In genomic region chr3:9946112-9947024, GRCh38 we compare ENCODE assay signal across 8 cellular contexts. TPM values are rescaled to one million over a fixed set of nuclear protein-coding genes. Genes with fewer than 3 reads are reported as not detected.
DNase-seq lines count a peak whose midpoint lies in the region; ATAC-seq and TF ChIP-seq lines count a peak whose summit lies in the region.

No MANE protein-coding gene starts in this region.

- H3K9ac ChIP-seq in endodermal cell (ENCODE audit: extremely low read depth, low read length, poor library complexity, severe bottlenecking) (peak overlapping the region; percentile 25), mesendoderm (ENCODE audit: low read length) (peak overlapping the region; percentile 84)

- TF ChIP-seq CTCF in BE2C (IDR thresholded peaks at IDR 0.05; ENCODE audit: low read depth, low read length) (peak; percentile 49), HFF-Myc (IDR thresholded peaks at IDR 0.05; ENCODE audit: low read depth, low read length, missing control alignments) (peak; percentile 73), endodermal cell (conservative IDR thresholded peaks at IDR 0.05) (peak; percentile 88)

- H3K4me3 ChIP-seq in BE2C (ENCODE audit: low read depth, low read length) = peak overlapping the region; percentile 71
- peak overlapping the region; percentile 58 for H3K4me3 ChIP-seq in HFF-Myc (replicated peaks; ENCODE audit: low read depth, low read length)
- H3K4me3 ChIP-seq in endodermal cell (ENCODE audit: low read length) = peak overlapping the region; percentile 79
- H3K4me3 ChIP-seq in mesendoderm (ENCODE audit: low read length) = peak overlapping the region; percentile 53

- H3K23ac ChIP-seq in mesendoderm (ENCODE audit: low read length) = peak overlapping the region; percentile 15

- no peaks in the 10 kb centered on the region for H3K9me3 Mint-ChIP-seq in endodermal cell

- H3K4me2 ChIP-seq in mesendoderm (ENCODE audit: low read length) = peak overlapping the region; percentile 80

- H3K4me1 Mint-ChIP-seq in endodermal cell = no peaks in the 10 kb centered on the region

- H2BK120ac ChIP-seq in mesendoderm (ENCODE audit: low read depth, low read length) = no peak overlapping the region

- DNase-seq in BE2C (peak; percentile 89), HFF-Myc (ENCODE audit: extremely low read depth, low read depth) (no peak), NCI-H748 treated with DMSO at 0.1 percent for 48 hours (lab: John Stamatoyannopoulos, UW) (peak; percentile 66), endodermal cell (peak; percentile 95), mesendoderm (peak; percentile 93)
- peak; percentile 86 for DNase-seq in activated CD8-positive, alpha-beta memory T cell treated with anti-CD3 and anti-CD28 coated beads, Interleukin-2, amount 50 U/mL, for 48 hours
- peak; percentile 60 to 76 (median 70) for DNase-seq in stimulated activated CD4-positive, alpha-beta T cell treated with anti-CD3 and anti-CD28 coated beads, TNF-alpha, amount 100 ng/mL, for 48 hours (ENCODE audit: low read depth in 3 of 3)

- ATAC-seq in HG03521 (IDR thresholded peaks at IDR 0.05; ENCODE audit: unreplicated experiment) = no peak

- peaks cover 8% of the 10 kb centered on the region for H3K27me3 Mint-ChIP-seq in endodermal cell (ENCODE audit: insufficient read depth)

- H2BK15ac ChIP-seq in mesendoderm (replicated peaks; ENCODE audit: low read depth) = no peak overlapping the region

- H3K36me3 ChIP-seq in BE2C = no peaks in the 10 kb centered on the region
- no peaks in the 10 kb centered on the region for H3K36me3 ChIP-seq in endodermal cell (ENCODE audit: control insufficient read depth, insufficient read depth, low read length)
- H3K36me3 ChIP-seq in mesendoderm (ENCODE audit: control insufficient read depth, insufficient read depth, low read length) = no peaks in the 10 kb centered on the region

- H2BK5ac ChIP-seq in mesendoderm (ENCODE audit: low read length) = no peak overlapping the region

- H2AK5ac ChIP-seq in mesendoderm (ENCODE audit: low read length) = no peak overlapping the region

- H3K27ac ChIP-seq in endodermal cell (ENCODE audit: low read depth, low read length) (no peak overlapping the region), mesendoderm (ENCODE audit: low read depth, low read length) (peak overlapping the region; percentile 18)

- no peak overlapping the region for H4K5ac ChIP-seq in mesendoderm (ENCODE audit: low read length)

- H3K18ac ChIP-seq in mesendoderm (ENCODE audit: low read length) = peak overlapping the region; percentile 30

- H3K4me3 Mint-ChIP-seq in endodermal cell = peak overlapping the region; percentile 64

- no peaks in the 10 kb centered on the region for H3K4me1 ChIP-seq in BE2C
- no peaks in the 10 kb centered on the region for H3K4me1 ChIP-seq in endodermal cell (ENCODE audit: control insufficient read depth, insufficient read depth, low read length)
- H3K4me1 ChIP-seq in mesendoderm (ENCODE audit: control insufficient read depth, low read depth, low read length) = no peaks in the 10 kb centered on the region

- H3K79me1 ChIP-seq in mesendoderm (ENCODE audit: low read length) = no peaks in the 10 kb centered on the region

- H3K79me2 ChIP-seq in mesendoderm (ENCODE audit: control insufficient read depth, insufficient read depth, low read length) = no peaks in the 10 kb centered on the region

- H3K27me3 ChIP-seq in BE2C = no peaks in the 10 kb centered on the region
- H3K27me3 ChIP-seq in endodermal cell (ENCODE audit: control insufficient read depth, insufficient read depth, low read length, poor library complexity, severe bottlenecking) = no peaks in the 10 kb centered on the region
- no peaks in the 10 kb centered on the region for H3K27me3 ChIP-seq in mesendoderm (ENCODE audit: insufficient read depth, low read length, poor library complexity)

- no peak overlapping the region for H4K8ac ChIP-seq in mesendoderm (ENCODE audit: low read depth, low read length)

- peak overlapping the region; percentile 90 for H3K56ac ChIP-seq in mesendoderm (ENCODE audit: low read length)

- H3K9me3 ChIP-seq in BE2C (no peaks in the 10 kb centered on the region), endodermal cell (ENCODE audit: control insufficient read depth, low read length) (no peaks in the 10 kb centered on the region)

- H3K27ac Mint-ChIP-seq in endodermal cell = no peak overlapping the region

- peaks cover 19% of the 10 kb centered on the region for H3K36me3 Mint-ChIP-seq in endodermal cell (ENCODE audit: low read depth)

- no peak overlapping the region for H3K4ac ChIP-seq in mesendoderm (ENCODE audit: low read depth, low read length)

- WGBS in endodermal cell (ENCODE audit: insufficient coverage in 1 of 2, insufficient read length in 1 of 2), 2 experiments = 12 to 24% methylated on average over 44 to 90 of the region's 90 CpGs
- WGBS in mesendoderm (ENCODE audit: extremely low coverage, insufficient coverage, low lambda C conversion rate) = no CpG with 5 or more reads among the region's 90 CpGs

RNA-seq across cellular contexts. Expression of gene PRRT3, which starts 5.8 kb away (rescaled TPM):
- 3.5 TPM for polyA plus RNA-seq in BE2C (2012; ENCODE audit: insufficient read depth, insufficient read length, low read depth)
- 10 to 100 TPM in 1 of 2 donors, 1 to 10 TPM in 1; 7.4 to 11.3 TPM for total RNA-seq in endodermal cell
- polyA plus RNA-seq in endodermal cell (2013, experiment 1 of 2) = 6.6 TPM
- polyA plus RNA-seq in endodermal cell (2013, experiment 2 of 2) = 5.5 TPM
- 2.7 TPM for polyA plus RNA-seq in mesendoderm (2013, experiment 1 of 2)
- 2.6 TPM for polyA plus RNA-seq in mesendoderm (2013, experiment 2 of 2)

RNA-seq across cellular contexts. Expression of gene CRELD1, which starts 12.7 kb away (rescaled TPM):
- polyA plus RNA-seq in BE2C (2012; ENCODE audit: insufficient read depth, insufficient read length, low read depth) = 45.8 TPM
- total RNA-seq in endodermal cell = 10 to 100 TPM; 35.7 to 43.2 TPM
- 36.2 TPM for polyA plus RNA-seq in endodermal cell (2013, experiment 1 of 2)
- polyA plus RNA-seq in endodermal cell (2013, experiment 2 of 2) = 33.2 TPM
- 2.8 TPM for polyA plus RNA-seq in mesendoderm (2013, experiment 1 of 2)
- polyA plus RNA-seq in mesendoderm (2013, experiment 2 of 2) = 3.3 TPM

RNA-seq across cellular contexts. Expression of gene IL17RC, which starts 29.5 kb away (rescaled TPM):
- 6.3 TPM for polyA plus RNA-seq in BE2C (2012; ENCODE audit: insufficient read depth, insufficient read length, low read depth)
- total RNA-seq in endodermal cell = 10 to 100 TPM; 15.7 to 19.0 TPM
- polyA plus RNA-seq in endodermal cell (2013, experiment 1 of 2) = 10.4 TPM
- 11.9 TPM for polyA plus RNA-seq in endodermal cell (2013, experiment 2 of 2)
- 4.5 TPM for polyA plus RNA-seq in mesendoderm (2013, experiment 1 of 2)
- polyA plus RNA-seq in mesendoderm (2013, experiment 2 of 2) = 4.7 TPM

RNA-seq across cellular contexts. Expression of gene EMC3, which starts 40.3 kb away (rescaled TPM):
- polyA plus RNA-seq in BE2C (2012; ENCODE audit: insufficient read depth, insufficient read length, low read depth) = 54.7 TPM
- 10 to 100 TPM; 35.6 to 45.3 TPM for total RNA-seq in endodermal cell
- polyA plus RNA-seq in endodermal cell (2013, experiment 1 of 2) = 67.0 TPM
- polyA plus RNA-seq in endodermal cell (2013, experiment 2 of 2) = 56.8 TPM
- 29.5 TPM for polyA plus RNA-seq in mesendoderm (2013, experiment 1 of 2)
- polyA plus RNA-seq in mesendoderm (2013, experiment 2 of 2) = 27.8 TPM

RNA-seq across cellular contexts. Expression of gene IL17RE, which starts 43.7 kb away (rescaled TPM):
- 2.9 TPM for polyA plus RNA-seq in BE2C (2012; ENCODE audit: insufficient read depth, insufficient read length, low read depth)
- total RNA-seq in endodermal cell = 1 to 10 TPM; 1.2 to 1.6 TPM
- polyA plus RNA-seq in endodermal cell (2013, experiment 1 of 2) = 0.85 TPM
- 0.75 TPM for polyA plus RNA-seq in endodermal cell (2013, experiment 2 of 2)
- polyA plus RNA-seq in mesendoderm (2013, experiment 1 of 2) = 6.0 TPM
- 7.5 TPM for polyA plus RNA-seq in mesendoderm (2013, experiment 2 of 2)
